In genomic region chr3:190701096-190701532, GRCh38 we compare ENCODE assay signal across 1 cellular context.
A peak's percentile ranks its signal among the peaks of the same experiment; 100 is the strongest.
TF ChIP-seq lines count a peak whose summit lies in the region.

No MANE protein-coding gene starts in this region.

TF ChIP-seq in HepG2, 621 proteins besides CTCF, POLR2A, EP300 and RAD21 (continued from another document and continues in another):
- TF ChIP-seq ARID3A (IDR thresholded peaks at IDR 0.05; ENCODE audit: low read depth, low read length) (peak; percentile 84), FOXA1 (IDR thresholded peaks at IDR 0.05) (no peak), FOXA1 (CRISPR knock-in tag; IDR thresholded peaks at IDR 0.05) (peak; percentile 49; the same call in 1 of the 2 replicates), CEBPB (IDR thresholded peaks at IDR 0.05; ENCODE audit: borderline replicate concordance, low read depth, low read length) (peak; percentile 95), CERS6 (CRISPR knock-in tag; IDR thresholded peaks at IDR 0.05) (no peak), TP53 (CRISPR knock-in tag; conservative IDR thresholded peaks at IDR 0.05) (no peak), LRRFIP1 (CRISPR knock-in tag; conservative IDR thresholded peaks at IDR 0.05) (no peak), ZNF17 (CRISPR knock-in tag; IDR thresholded peaks at IDR 0.05) (no peak), ZNF619 (CRISPR knock-in tag; IDR thresholded peaks at IDR 0.05) (no peak), ZSCAN21 (CRISPR knock-in tag; IDR thresholded peaks at IDR 0.05; ENCODE audit: borderline replicate concordance) (no peak), SATB2 (CRISPR knock-in tag; IDR thresholded peaks at IDR 0.05) (no peak), ZNF839 (CRISPR knock-in tag; IDR thresholded peaks at IDR 0.05; ENCODE audit: borderline replicate concordance) (no peak), DMTF1 (CRISPR knock-in tag; IDR thresholded peaks at IDR 0.05) (no peak), ZBTB44 (CRISPR knock-in tag; IDR thresholded peaks at IDR 0.05) (no peak), SRY (CRISPR knock-in tag; IDR thresholded peaks at IDR 0.05) (no peak), MATR3 (CRISPR knock-in tag; IDR thresholded peaks at IDR 0.05) (no peak), MBNL3 (CRISPR knock-in tag; conservative IDR thresholded peaks at IDR 0.05) (no peak), NFE2 (CRISPR knock-in tag; IDR thresholded peaks at IDR 0.05) (no peak), ZFP62 (CRISPR knock-in tag; IDR thresholded peaks at IDR 0.05) (no peak), PAXIP1 (CRISPR knock-in tag; conservative IDR thresholded peaks at IDR 0.05) (peak; percentile 81), TARDBP (CRISPR knock-in tag; IDR thresholded peaks at IDR 0.05) (no peak), ZNF496 (CRISPR knock-in tag; IDR thresholded peaks at IDR 0.05; ENCODE audit: insufficient replicate concordance) (no peak), ZNF160 (CRISPR knock-in tag; IDR thresholded peaks at IDR 0.05) (no peak), HOXA5 (CRISPR knock-in tag; IDR thresholded peaks at IDR 0.05) (no peak; the same call in 1 of the 2 replicates), ZNF652 (CRISPR knock-in tag; IDR thresholded peaks at IDR 0.05; ENCODE audit: borderline replicate concordance, low read depth) (no peak), FOSL2 (CRISPR knock-in tag; IDR thresholded peaks at IDR 0.05) (peak; percentile 41), TEF (CRISPR knock-in tag; IDR thresholded peaks at IDR 0.05) (no peak), MXI1 (IDR thresholded peaks at IDR 0.05; ENCODE audit: borderline replicate concordance, low read depth, low read length) (no peak), CSRNP1 (CRISPR knock-in tag; IDR thresholded peaks at IDR 0.05) (no peak), ZNF317 (CRISPR knock-in tag; IDR thresholded peaks at IDR 0.05) (no peak), POLR2AphosphoS2 (IDR thresholded peaks at IDR 0.05; ENCODE audit: low read depth, low read length) (no peak), MED1 (CRISPR knock-in tag; IDR thresholded peaks at IDR 0.05) (peak; percentile 62; the same call in 1 of the 2 replicates), REXO4 (CRISPR knock-in tag; IDR thresholded peaks at IDR 0.05; ENCODE audit: borderline replicate concordance) (no peak), CAMTA2 (CRISPR knock-in tag; IDR thresholded peaks at IDR 0.05; ENCODE audit: borderline replicate concordance) (no peak), CREM (IDR thresholded peaks at IDR 0.05) (0 out of 2 replicates have a peak, but pooled peaks have one; percentile 32), CREM (CRISPR knock-in tag; IDR thresholded peaks at IDR 0.05) (no peak), FOXO4 (CRISPR knock-in tag; conservative IDR thresholded peaks at IDR 0.05) (no peak), ZNF567 (CRISPR knock-in tag; IDR thresholded peaks at IDR 0.05; ENCODE audit: borderline replicate concordance) (no peak), ZNF597 (CRISPR knock-in tag; IDR thresholded peaks at IDR 0.05) (no peak), ZNF260 (CRISPR knock-in tag; IDR thresholded peaks at IDR 0.05; ENCODE audit: borderline replicate concordance, low read depth) (no peak), KLF13 (CRISPR knock-in tag; IDR thresholded peaks at IDR 0.05) (no peak), GABPB1 (CRISPR knock-in tag; IDR thresholded peaks at IDR 0.05) (no peak), SMYD3 (CRISPR knock-in tag; IDR thresholded peaks at IDR 0.05) (no peak)
